In the genomic region with DNA sequence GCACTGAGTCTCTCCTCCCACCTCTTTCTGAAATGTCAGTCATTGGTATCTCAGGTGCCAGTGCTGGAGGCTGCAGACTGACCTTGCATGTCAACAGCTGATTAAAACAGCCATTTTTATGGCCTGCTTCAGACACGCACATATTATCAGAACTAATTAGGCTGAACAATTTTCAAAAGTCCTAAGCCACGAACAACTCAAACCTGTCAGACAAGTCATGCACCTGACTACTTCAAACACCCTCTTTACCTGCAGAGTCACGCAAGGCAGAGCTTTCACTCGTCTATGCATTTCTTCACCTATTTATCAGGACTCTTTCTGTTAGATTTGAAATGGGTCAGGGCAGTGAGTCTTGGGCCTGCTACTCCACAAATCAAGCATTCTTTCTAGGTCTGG, we compare ENCODE assay signal across 13 cellular contexts. TPM values are rescaled to one million over a fixed set of nuclear protein-coding genes. Genes with fewer than 3 reads are reported as not detected.
DNase-seq lines count a peak whose midpoint lies in the region; ATAC-seq, FAIRE-seq and TF ChIP-seq lines count a peak whose summit lies in the region.
"Had no signal": no experiment of that assay in that cellular context is flagged by ENCODE, and none has a peak within 500 bp of the region (broad histone marks: within the 10 kb centered on the region; RNA-seq: fewer than 3 reads in every experiment).

No MANE protein-coding gene starts in this region.

- POLR2A ChIA-PET in PC-3 (lab: Charles Lee; ENCODE audit: unreplicated experiment), result no interaction called here

- H3K36me3 Mint-ChIP-seq in activated T-cell treated with anti-CD3 and anti-CD28 coated beads, Interleukin-2, amount 50 U/mL, for 24 hours (ENCODE audit: low read depth), result peaks cover 40% of the 10 kb centered on the region
- peaks cover 18% of the 10 kb centered on the region for H3K36me3 Mint-ChIP-seq in activated T-cell treated with anti-CD3 and anti-CD28 coated beads, Interleukin-2, amount 50 U/mL, for 4 hours (ENCODE audit: insufficient read depth)

- H4K20me1 ChIP-seq in PC-3 (ENCODE audit: low read length) (0 out of 2 replicates have a peak, but pooled peaks cover 2% of the 10 kb centered on the region), keratinocyte (ENCODE audit: control insufficient read depth, extremely low read depth, insufficient read depth, low read length) (peaks cover 6% of the 10 kb centered on the region)

- H3K4me3 Mint-ChIP-seq in activated T-cell treated with anti-CD3 and anti-CD28 coated beads, Interleukin-2, amount 50 U/mL, for 24 hours, result no peak overlapping the region
- no peak overlapping the region for H3K4me3 Mint-ChIP-seq in activated T-cell treated with anti-CD3 and anti-CD28 coated beads, Interleukin-2, amount 50 U/mL, for 4 hours
- H3K4me3 Mint-ChIP-seq: naive B cell had no signal

- peaks cover 3% of the 10 kb centered on the region for H3K9me1 ChIP-seq in keratinocyte (ENCODE audit: control insufficient read depth, extremely low read depth, insufficient read depth, low read length)

- H3K9me3 Mint-ChIP-seq in activated T-cell treated with anti-CD3 and anti-CD28 coated beads, Interleukin-2, amount 50 U/mL, for 24 hours, result no peaks in the 10 kb centered on the region
- no peaks in the 10 kb centered on the region for H3K9me3 Mint-ChIP-seq in activated T-cell treated with anti-CD3 and anti-CD28 coated beads, Interleukin-2, amount 50 U/mL, for 4 hours
- H3K9me3 Mint-ChIP-seq: naive B cell had no signal

- WGBS in transverse colon (ENCODE audit: low coverage in 1 of 2), 2 donors, result 49 to 50% methylated on average over 2 to 4 of the region's 4 CpGs

- H3F3A ChIP-seq in PC-3 (ENCODE audit: low read length, unreplicated experiment), result no peaks in the 10 kb centered on the region

- no peak overlapping the region for H3K9ac ChIP-seq in PC-3 (ENCODE audit: low read length)
- peak overlapping the region; percentile 47 for H3K9ac ChIP-seq in keratinocyte (ENCODE audit: control insufficient read depth, extremely low read depth, insufficient read depth, low read length)

- TF ChIP-seq EP300 in transverse colon (IDR thresholded peaks at IDR 0.05; ENCODE audit: low read depth), result no peak

- H2AFZ ChIP-seq in PC-3 (ENCODE audit: low read length) (no peak overlapping the region), keratinocyte (ENCODE audit: control insufficient read depth, low read length) (no peak overlapping the region)

- no peak for ATAC-seq in activated T-cell treated with anti-CD3 and anti-CD28 coated beads, Interleukin-2, amount 50 U/mL, for 4 hours
- ATAC-seq in PC-3, result no peak
- ATAC-seq in left lobe of liver, result no peak
- no peak for ATAC-seq in HG02571 (IDR thresholded peaks at IDR 0.05; ENCODE audit: unreplicated experiment)

- H3K79me2 ChIP-seq in PC-3 (ENCODE audit: low read length) (no peaks in the 10 kb centered on the region), keratinocyte (ENCODE audit: control insufficient read depth, insufficient read depth, low read length) (peaks cover 9% of the 10 kb centered on the region)

- intact Hi-C loops in PC-3 (cut with micrococcal nuclease), result no loop called here
- intact Hi-C loops in transverse colon (cut with DNase I; ENCODE audit: low total_unique reads), result no loop called here

- peaks cover 20% of the 10 kb centered on the region for H3K4me1 Mint-ChIP-seq in activated T-cell treated with anti-CD3 and anti-CD28 coated beads, Interleukin-2, amount 50 U/mL, for 24 hours (ENCODE audit: low read depth)
- peaks cover 8% of the 10 kb centered on the region for H3K4me1 Mint-ChIP-seq in activated T-cell treated with anti-CD3 and anti-CD28 coated beads, Interleukin-2, amount 50 U/mL, for 4 hours (ENCODE audit: low read depth)

- no peak overlapping the region for H3K4me2 ChIP-seq in PC-3 (ENCODE audit: low read length)
- H3K4me2 ChIP-seq in keratinocyte (ENCODE audit: control insufficient read depth, extremely low read depth, insufficient read depth, low read depth, low read length), result peak overlapping the region; percentile 16

- H3K27me3 Mint-ChIP-seq in activated T-cell treated with anti-CD3 and anti-CD28 coated beads, Interleukin-2, amount 50 U/mL, for 24 hours, result no peaks in the 10 kb centered on the region
- H3K27me3 Mint-ChIP-seq in activated T-cell treated with anti-CD3 and anti-CD28 coated beads, Interleukin-2, amount 50 U/mL, for 4 hours (ENCODE audit: low read depth), result no peaks in the 10 kb centered on the region
- H3K27me3 Mint-ChIP-seq: naive B cell had no signal

- H3K36me3 ChIP-seq in PC-3 (ENCODE audit: low read depth, low read length), result peaks cover 7% of the 10 kb centered on the region; the same call in 1 of the 2 replicates
- peaks cover 13 to 15% of the 10 kb centered on the region in 2 experiments for H3K36me3 ChIP-seq in keratinocyte (ENCODE audit: control insufficient read depth in 2 of 2, extremely low read depth in 1 of 2, insufficient read depth in 2 of 2, low read length in 2 of 2)
- peaks cover 0 to 8% (median 3%) of the 10 kb centered on the region in 4 donors for H3K36me3 ChIP-seq in transverse colon

- H3K9me3 ChIP-seq in PC-3 (ENCODE audit: low read length), result no peaks in the 10 kb centered on the region
- H3K9me3 ChIP-seq in keratinocyte (ENCODE audit: control insufficient read depth, low read depth, low read length), result no peaks in the 10 kb centered on the region
- no peaks in the 10 kb centered on the region for H3K9me3 ChIP-seq in transverse colon
- H3K9me3 ChIP-seq: tibial nerve had no signal

- H3K4me3 ChIP-seq in PC-3 (ENCODE audit: low read length) (no peak overlapping the region), keratinocyte (ENCODE audit: control insufficient read depth in 2 of 3, extremely low read depth in 1 of 3, insufficient read depth in 2 of 3, low read depth in 1 of 3, low read length in 3 of 3) (no peak overlapping the region), transverse colon (no peak overlapping the region)
- H3K4me3 ChIP-seq: tibial nerve had no signal

- H3K4me1 ChIP-seq in PC-3 (ENCODE audit: insufficient read depth, low read length) (no peaks in the 10 kb centered on the region), keratinocyte (ENCODE audit: control insufficient read depth, extremely low read depth, insufficient read depth, low read length) (peaks cover 17% of the 10 kb centered on the region), transverse colon (peaks cover 9 to 43% (median 27%) of the 10 kb centered on the region in 4 donors)

- 0 out of 2 replicates have a peak overlapping the region, but pooled peaks have one; percentile 20 for H3K27ac ChIP-seq in PC-3 (ENCODE audit: low read length)
- H3K27ac ChIP-seq in keratinocyte (ENCODE audit: control insufficient read depth, insufficient read depth, low read length), result peak overlapping the region; percentile 24
- H3K27ac ChIP-seq in transverse colon, result peak overlapping the region; percentile 67 to 76 (median 70)

- BruUV-seq in PC-3 (replicated peaks; lab: Mats Ljungman, UMichigan), result no TSS peak

- CTCF ChIA-PET in PC-3 (lab: Charles Lee), result no interaction called here

- no peaks in the 10 kb centered on the region for H3K9me2 ChIP-seq in PC-3 (replicated peaks; ENCODE audit: low read length)

- in situ Hi-C loops in transverse colon (cut with MboI; ENCODE audit: low pct_ligation_motif_present in 1 of 4, low pct_unique_long_range_greater_than_20kb in 1 of 4, low sequenced_read_pairs in 3 of 4), result loop anchor here (5.0 to 25.0 kb wide), 4 partner anchors 112 to 320 kb away; partner anchors contain the start of genes COX5A (in 2 of the 4) and RPP25 (in 1 of the 4)

- no peak for FAIRE-seq in keratinocyte (lab: Jason Lieb, UNC)

- DNase-seq in activated T-cell treated with anti-CD3 and anti-CD28 coated beads, Interleukin-2, amount 50 U/mL, for 24 hours, result no peak
- no peak for DNase-seq in activated T-cell treated with anti-CD3 and anti-CD28 coated beads, Interleukin-2, amount 50 U/mL, for 4 hours
- no peak for DNase-seq in PC-3
- no peak for DNase-seq in keratinocyte (ENCODE audit: low read depth, low spot score)
- DNase-seq in transverse colon, result no peak
- DNase-seq in NCI-H1694 treated with DMSO at 0.1 percent for 48 hours (lab: John Stamatoyannopoulos, UW), result no peak
- no peak for DNase-seq in left lobe of liver (ENCODE audit: low spot score)
- DNase-seq: activated CD8-positive, alpha-beta memory T cell treated with anti-CD3 and anti-CD28 coated beads for 24 hours; naive B cell; RPMI8226; stimulated activated CD4-positive, alpha-beta T cell treated with anti-CD3 and anti-CD28 coated beads, Interleukin-2, amount 100 ng/mL, for 24 hours had no signal

- TF ChIP-seq POLR2A in transverse colon (IDR thresholded peaks at IDR 0.05), result no peak

- no peaks in the 10 kb centered on the region for H3K27me3 ChIP-seq in PC-3 (ENCODE audit: low read length)
- H3K27me3 ChIP-seq in keratinocyte (ENCODE audit: control insufficient read depth, extremely low read depth, insufficient read depth, low read length), result no peaks in the 10 kb centered on the region
- H3K27me3 ChIP-seq in transverse colon, result no peaks in the 10 kb centered on the region
- H3K27me3 ChIP-seq: tibial nerve had no signal

- dilution Hi-C loops in keratinocyte (cut with MboI; ENCODE audit: extremely low pct_ligation_motif_present, low sequenced_read_pairs), result loop anchor here (10.0 kb wide), 1 partner anchor 132 kb away; no protein-coding TSS in a partner anchor

- peak overlapping the region; percentile 55 for H3K27ac Mint-ChIP-seq in activated T-cell treated with anti-CD3 and anti-CD28 coated beads, Interleukin-2, amount 50 U/mL, for 24 hours

- TF ChIP-seq CTCF in PC-3 (conservative IDR thresholded peaks at IDR 0.05; ENCODE audit: low read depth, low read length) (no peak), keratinocyte (optimal IDR thresholded peaks at IDR 0.05 in 1 of 3, IDR thresholded peaks at IDR 0.05 in 1 of 3, conservative IDR thresholded peaks at IDR 0.05 in 1 of 3; ENCODE audit: extremely low read depth in 1 of 3, insufficient read depth in 2 of 3, low read length in 3 of 3) (no peak), transverse colon (IDR thresholded peaks at IDR 0.05) (no peak)

RNA-seq across cellular contexts. Expression of gene CLK3, which starts 26.7 kb away (rescaled TPM):
- total RNA-seq in activated T-cell treated with anti-CD3 and anti-CD28 coated beads, Interleukin-2, amount 50 U/mL, for 4 hours, result 10 to 100 TPM; 74.0 to 78.2 (median 74.8) TPM
- 56.2 and 64.1 TPM in 2 replicates for total RNA-seq in PC-3 (2014; rRNA removed)
- 54.8 to 72.6 TPM (median 61.2 TPM) in 3 replicates for polyA plus RNA-seq in keratinocyte
- 60.4 TPM for polyA plus RNA-seq in keratinocyte (2011; ENCODE audit: low read depth)
- polyA plus RNA-seq in keratinocyte (2011; cell fraction: cytosol; rRNA removed), result 36.0 and 49.3 TPM in 2 replicates
- 122 and 125 TPM in 2 replicates for polyA plus RNA-seq in keratinocyte (2011; cell fraction: nucleus; rRNA removed)
- polyA plus RNA-seq in keratinocyte (2012; ENCODE audit: low replicate concordance), result 56.1 and 59.3 TPM in 2 replicates
- polyA minus RNA-seq in keratinocyte, result 78.1 to 258 TPM (median 94.6 TPM) in 3 replicates
- polyA minus RNA-seq in keratinocyte (2011; cell fraction: cytosol; rRNA and poly(A)+ RNA removed), result 27.2 TPM
- polyA minus RNA-seq in keratinocyte (2011; cell fraction: nucleus; rRNA and poly(A)+ RNA removed), result 61.9 and 68.3 TPM in 2 replicates
- total RNA-seq in transverse colon, result 100 to 1,000 TPM; 144 to 420 (median 208) TPM
- 32.3 TPM for total RNA-seq in left lobe of liver

RNA-seq across cellular contexts. Expression of gene EDC3, which starts 53.5 kb away (rescaled TPM):
- total RNA-seq in activated T-cell treated with anti-CD3 and anti-CD28 coated beads, Interleukin-2, amount 50 U/mL, for 4 hours, result 10 to 100 TPM; 52.2 to 57.1 (median 56.6) TPM
- total RNA-seq in PC-3 (2014; rRNA removed), result 9.9 and 15.6 TPM in 2 replicates
- polyA plus RNA-seq in keratinocyte, result 33.6 to 45.4 TPM (median 38.1 TPM) in 3 replicates
- polyA plus RNA-seq in keratinocyte (2011; ENCODE audit: low read depth), result 5.6 TPM
- polyA plus RNA-seq in keratinocyte (2011; cell fraction: cytosol; rRNA removed), result 22.7 and 30.3 TPM in 2 replicates
- 56.6 and 67.7 TPM in 2 replicates for polyA plus RNA-seq in keratinocyte (2011; cell fraction: nucleus; rRNA removed)
- polyA plus RNA-seq in keratinocyte (2012; ENCODE audit: low replicate concordance), result 19.6 and 28.7 TPM in 2 replicates
- 34.5 to 76.0 TPM (median 69.5 TPM) in 3 replicates for polyA minus RNA-seq in keratinocyte
- polyA minus RNA-seq in keratinocyte (2011; cell fraction: cytosol; rRNA and poly(A)+ RNA removed), result 28.6 TPM
- 37.0 and 37.9 TPM in 2 replicates for polyA minus RNA-seq in keratinocyte (2011; cell fraction: nucleus; rRNA and poly(A)+ RNA removed)
- 100 to 1,000 TPM in 1 of 4 donors, 10 to 100 TPM in 3; 23.2 to 112 (median 29.4) TPM for total RNA-seq in transverse colon
- 13.4 TPM for total RNA-seq in left lobe of liver

Comparison
In these comparisons a context has a peak if more than half of its experiments do, and no peak if none do; other contexts are left out.
1. H3K27ac ChIP-seq: peak in every context shown above with its lines; median percentile 70 in transverse colon; 24 in keratinocyte; 20 in PC-3.